Comparison of ENCODE assay signal across 8 cellular contexts in the genomic region with DNA sequence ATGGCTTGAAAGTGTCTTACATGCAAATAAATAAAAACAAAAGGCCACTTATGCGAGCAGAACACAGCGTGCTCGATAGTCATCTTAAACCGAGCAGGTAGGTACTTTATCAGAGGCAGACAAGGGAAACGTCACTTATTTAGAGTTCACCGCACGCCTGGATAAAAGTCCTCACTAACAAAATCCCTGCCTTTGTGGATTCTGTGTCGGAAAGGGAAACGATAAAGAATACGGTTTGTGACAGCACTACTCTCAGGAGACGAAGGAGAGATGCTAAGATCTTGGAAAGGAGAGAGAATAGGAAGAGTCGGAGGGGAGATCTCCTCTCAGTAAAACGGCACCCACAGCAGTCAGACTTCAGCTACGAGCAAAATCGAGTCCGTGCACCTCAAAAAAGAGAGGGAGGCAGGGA. TPM values are rescaled to one million over a fixed set of nuclear protein-coding genes. Genes with fewer than 3 reads are reported as not detected.
DNase-seq lines count a peak whose midpoint lies in the region; TF ChIP-seq lines count a peak whose summit lies in the region.

No MANE protein-coding gene starts in this region.

- 1% methylated on average over 16 of the region's 16 CpGs for WGBS in transverse colon (ENCODE audit: low coverage in 1 of 2), 2 donors

- H3K27me3 ChIP-seq in transverse colon = no peaks in the 10 kb centered on the region

- intact Hi-C loops in transverse colon (cut with DNase I; ENCODE audit: low total_unique reads) = loop anchor here (5.0 kb wide), 1 partner anchor 418 kb away; no protein-coding TSS in a partner anchor

- H3K36me3 ChIP-seq in HEK293 (ENCODE audit: control insufficient read depth in 2 of 2, insufficient read depth in 1 of 2, low read length in 2 of 2) (peaks cover 0 to 11% of the 10 kb centered on the region in 2 experiments; a peak in 2 of 3 replicates), transverse colon (no peaks in the 10 kb centered on the region)

- DNase-seq in DMS 273 (lab: John Stamatoyannopoulos, UW; ENCODE audit: unreplicated experiment) (peak; percentile 25), DMS 273 treated with DMSO at 0.1 percent for 48 hours (lab: John Stamatoyannopoulos, UW) (no peak), NCI-H526 (lab: John Stamatoyannopoulos, UW) (peak; percentile 90 to 93), lung microvascular endothelial cell (ENCODE audit: low read depth in 2 of 2) (peak; percentile 25 to 31), transverse colon (no peak), SKM-1 treated with dmso at 0.1 percent for 144 hours (lab: John Stamatoyannopoulos, UW; ENCODE audit: unreplicated experiment) (no peak)

- POLR2A ChIA-PET in HEK293 (lab: Yijun Ruan, JAX) = interaction anchor here (0.6 to 2.7 kb wide), 2 partner anchors 140 to 1395 kb away, joined by 3 to 10 read pairs; a partner anchor contains a TSS

- CTCF ChIA-PET in HEK293 (lab: Yijun Ruan, JAX) = interaction anchor here (0.7 kb wide), 1 partner anchor 53 kb away, joined by 3 read pairs; no protein-coding TSS in a partner anchor

- no peak for TF ChIP-seq EP300 in transverse colon (IDR thresholded peaks at IDR 0.05; ENCODE audit: low read depth)

- no peaks in the 10 kb centered on the region for H3K9me3 ChIP-seq in HEK293 (ENCODE audit: control insufficient read depth, insufficient read depth, low read depth, low read length)
- no peaks in the 10 kb centered on the region for H3K9me3 ChIP-seq in transverse colon

- TF ChIP-seq CTCF in HEK293 (tag by site-specific recombination; IDR thresholded peaks at IDR 0.05) (no peak), transverse colon (IDR thresholded peaks at IDR 0.05) (no peak)

- H3K27ac ChIP-seq in HEK293 (ENCODE audit: extremely low read depth, low read depth, low read length) = peak overlapping the region; percentile 60; the same call in 1 of the 2 replicates
- H3K27ac ChIP-seq in cingulate gyrus (ENCODE audit: low read depth, low read length) = peak overlapping the region; percentile 76
- H3K27ac ChIP-seq in transverse colon = peak overlapping the region; percentile 81 to 90 (median 86)

- H3K4me1 ChIP-seq in HEK293 (ENCODE audit: control insufficient read depth, insufficient read depth, low read length) = no peaks in the 10 kb centered on the region
- peaks cover 0 to 20% (median 14%) of the 10 kb centered on the region in 4 donors for H3K4me1 ChIP-seq in transverse colon

- peak overlapping the region; percentile 94 for H3K4me3 ChIP-seq in HEK293 (ENCODE audit: low read depth, low read length)
- peak overlapping the region; percentile 21 to 91 (median 85) for H3K4me3 ChIP-seq in transverse colon

- in situ Hi-C loops in transverse colon (cut with MboI; ENCODE audit: low pct_ligation_motif_present in 1 of 4, low pct_unique_long_range_greater_than_20kb in 1 of 4, low sequenced_read_pairs in 3 of 4) = loop anchor here in 1 of 4 donors (10.0 kb wide), 1 partner anchor 140 kb away; a partner anchor contains a TSS

- no peak for TF ChIP-seq POLR2A in transverse colon (IDR thresholded peaks at IDR 0.05)

TF ChIP-seq in HEK293, 187 proteins besides CTCF, POLR2A, EP300 and RAD21:
- TF ChIP-seq ZNF157 (tag by site-specific recombination; IDR thresholded peaks at IDR 0.05) (no peak), PRDM1 (tag by site-specific recombination; IDR thresholded peaks at IDR 0.05) (peak; percentile 80), ZBTB17 (tag by site-specific recombination; IDR thresholded peaks at IDR 0.05) (peak; percentile 73; the same call in 1 of the 2 replicates), ZNF571 (tag by site-specific recombination; IDR thresholded peaks at IDR 0.05) (no peak), ZFHX2 (tag by site-specific recombination; conservative IDR thresholded peaks at IDR 0.05) (no peak), ZNF335 (tag by site-specific recombination; conservative IDR thresholded peaks at IDR 0.05) (peak; percentile 60), ZNF341 (tag by site-specific recombination; IDR thresholded peaks at IDR 0.05; ENCODE audit: low read depth) (peak; percentile 74)
- TF ChIP-seq, protein P1, sequence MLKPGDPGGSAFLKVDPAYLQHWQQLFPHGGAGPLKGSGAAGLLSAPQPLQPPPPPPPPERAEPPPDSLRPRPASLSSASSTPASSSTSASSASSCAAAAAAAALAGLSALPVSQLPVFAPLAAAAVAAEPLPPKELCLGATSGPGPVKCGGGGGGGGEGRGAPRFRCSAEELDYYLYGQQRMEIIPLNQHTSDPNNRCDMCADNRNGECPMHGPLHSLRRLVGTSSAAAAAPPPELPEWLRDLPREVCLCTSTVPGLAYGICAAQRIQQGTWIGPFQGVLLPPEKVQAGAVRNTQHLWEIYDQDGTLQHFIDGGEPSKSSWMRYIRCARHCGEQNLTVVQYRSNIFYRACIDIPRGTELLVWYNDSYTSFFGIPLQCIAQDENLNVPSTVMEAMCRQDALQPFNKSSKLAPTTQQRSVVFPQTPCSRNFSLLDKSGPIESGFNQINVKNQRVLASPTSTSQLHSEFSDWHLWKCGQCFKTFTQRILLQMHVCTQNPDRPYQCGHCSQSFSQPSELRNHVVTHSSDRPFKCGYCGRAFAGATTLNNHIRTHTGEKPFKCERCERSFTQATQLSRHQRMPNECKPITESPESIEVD (tag by site-specific recombination; IDR thresholded peaks at IDR 0.05) = no peak

RNA-seq across cellular contexts. Expression of a gene that starts 0.6 kb away (rescaled TPM):
- total RNA-seq in lung microvascular endothelial cell (21.1 and 24.4 TPM in 2 replicates), transverse colon (10 to 100 TPM in 1 of 4 donors, 1 to 10 TPM in 3; 4.9 to 10.4 (median 7.7) TPM)

RNA-seq across cellular contexts. Expression of a gene that starts 43.5 kb away (rescaled TPM):
- total RNA-seq in lung microvascular endothelial cell (0.20 and 0.22 TPM in 2 replicates), transverse colon (under 1 TPM in 2 of 4 donors, not detected in 2; 0.68 to 0.79 TPM)

Comparison
In these comparisons a context has a peak if more than half of its experiments do, and no peak if none do; other contexts are left out.
1. DNase-seq: peak in DMS 273 (single experiment), NCI-H526 (2 of 2) and lung microvascular endothelial cell (2 of 2); none in DMS 273 treated with DMSO at 0.1 percent for 48 hours (single experiment), transverse colon (single experiment) and SKM-1 treated with dmso at 0.1 percent for 144 hours (single experiment).
2. Peak in every context shown above with its lines, with median percentiles within 50 percentile points of each other: H3K27ac ChIP-seq.